In genomic region chr19:19668230-19669012, GRCh38 we compare ENCODE assay signal across 8 cellular contexts. TPM values are rescaled to one million over a fixed set of nuclear protein-coding genes. Genes with fewer than 3 reads are reported as not detected.
DNase-seq lines count a peak whose midpoint lies in the region; ATAC-seq and TF ChIP-seq lines count a peak whose summit lies in the region.

TSS of gene ZNF101 (plus strand) at chr19:19668839. CDS start at chr19:19668964, 125 bp downstream.

- peak within 1 kb of the TSS; percentile 100 for H3K27ac Mint-ChIP-seq in activated CD4-positive, alpha-beta T cell treated with anti-CD3 and anti-CD28 coated beads, Interleukin-2, amount 10 ng/mL, durations not matched to agents 24 days and 14 days

- H3K9me3 Mint-ChIP-seq in activated CD4-positive, alpha-beta T cell treated with anti-CD3 and anti-CD28 coated beads, Interleukin-2, amount 10 ng/mL, durations not matched to agents 24 days and 14 days = peaks cover 7% of the 10 kb centered on the region

- H3K4me3 Mint-ChIP-seq in activated CD4-positive, alpha-beta T cell treated with anti-CD3 and anti-CD28 coated beads, Interleukin-2, amount 10 ng/mL, durations not matched to agents 24 days and 14 days = peak within 1 kb of the TSS; percentile 94

- ATAC-seq in GM19372 (IDR thresholded peaks at IDR 0.05; ENCODE audit: low read depth, unreplicated experiment) (peak; percentile 58), HG03521 (IDR thresholded peaks at IDR 0.05; ENCODE audit: unreplicated experiment) (peak; percentile 57)

- intact Hi-C loops in activated CD4-positive, alpha-beta T cell treated with anti-CD3 and anti-CD28 coated beads, Interleukin-2, amount 10 ng/mL, durations not matched to agents 24 days and 14 days (cut with micrococcal nuclease) = loop anchor here (1.0 to 10.0 kb wide), 7 partner anchors 64 to 756 kb away; partner anchors contain the start of genes ZNF14, ZNF506 and ZNF93

- peaks cover 48% of the 10 kb centered on the region for H3K36me3 Mint-ChIP-seq in activated CD4-positive, alpha-beta T cell treated with anti-CD3 and anti-CD28 coated beads, Interleukin-2, amount 10 ng/mL, durations not matched to agents 24 days and 14 days (ENCODE audit: low read depth)

- H3K27ac ChIP-seq in C4-2B (peak within 1 kb of the TSS; percentile 80), coronary artery (peak within 1 kb of the TSS; percentile 65 to 85)

- DNase-seq in NCI-H69 (lab: John Stamatoyannopoulos, UW) (peak; percentile 98), coronary artery (ENCODE audit: low spot score) (peak; percentile 96), left kidney (ENCODE audit: low read depth, low spot score) (peak; percentile 98)
- peak; percentile 97 for DNase-seq in activated CD4-positive, alpha-beta T cell treated with anti-CD3 and anti-CD28 coated beads, Interleukin-2, amount 10 ng/mL, durations not matched to agents 24 days and 14 days
- DNase-seq in stimulated activated CD4-positive, alpha-beta T cell treated with anti-CD3 and anti-CD28 coated beads, Interleukin-1b, Interleukin-23, amount 100 ng/mL, for 48 hours = peak; percentile 97

- H3K4me3 ChIP-seq in coronary artery = peak within 1 kb of the TSS; percentile 89

- H3K27me3 Mint-ChIP-seq in activated CD4-positive, alpha-beta T cell treated with anti-CD3 and anti-CD28 coated beads, Interleukin-2, amount 10 ng/mL, durations not matched to agents 24 days and 14 days = no peaks in the 10 kb centered on the region

- TF ChIP-seq CTCF in C4-2B (conservative IDR thresholded peaks at IDR 0.05) (no peak), coronary artery (IDR thresholded peaks at IDR 0.05) (no peak)

- H3K4me1 Mint-ChIP-seq in activated CD4-positive, alpha-beta T cell treated with anti-CD3 and anti-CD28 coated beads, Interleukin-2, amount 10 ng/mL, durations not matched to agents 24 days and 14 days = peaks cover 22% of the 10 kb centered on the region

RNA-seq across cellular contexts. Expression of gene ZNF101, which starts in this region (rescaled TPM):
- 44.2 and 45.5 TPM in 2 replicates for total RNA-seq in activated CD4-positive, alpha-beta T cell treated with anti-CD3 and anti-CD28 coated beads, Interleukin-2, amount 10 ng/mL, durations not matched to agents 24 days and 14 days

Comparison
In these comparisons a context has a peak if more than half of its experiments do, and no peak if none do; other contexts are left out.
1. Peak in every context shown above with its lines: DNase-seq, ATAC-seq, H3K4me3 ChIP-seq and H3K27ac ChIP-seq.